ENCODE assay signal across 9 cellular contexts in the genomic region with DNA sequence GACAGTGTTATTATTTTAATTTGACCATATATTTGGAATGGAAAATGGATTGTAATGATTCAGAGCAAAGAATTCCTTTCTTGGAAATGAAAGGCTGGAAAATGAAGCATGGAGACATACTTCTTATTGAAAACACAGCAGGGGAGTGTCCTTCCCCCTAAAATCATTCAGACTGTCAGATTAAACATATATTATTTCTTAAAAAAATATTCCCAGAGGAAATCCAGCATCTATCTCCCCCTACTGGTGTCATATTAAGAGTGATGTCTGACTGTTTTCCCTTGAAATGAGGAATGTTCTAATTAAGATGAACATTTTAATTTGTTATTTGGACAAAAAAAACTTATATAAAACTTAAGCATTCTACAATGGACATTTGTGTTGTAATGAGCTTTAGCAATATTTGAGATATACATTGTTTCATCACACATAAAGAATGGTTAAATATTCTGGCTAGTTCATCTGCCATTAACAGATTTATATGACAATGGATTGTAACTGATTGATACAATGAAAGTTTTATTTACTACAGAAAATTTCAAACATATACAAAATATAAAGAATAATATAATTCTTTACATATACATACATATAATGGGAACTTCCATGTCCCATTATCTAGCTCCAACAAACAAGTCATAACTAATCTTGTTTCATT.
DNase-seq lines count a peak whose midpoint lies in the region; ATAC-seq and TF ChIP-seq lines count a peak whose summit lies in the region.
"Had no signal": no experiment of that assay in that cellular context is flagged by ENCODE, and none has a peak within 500 bp of the region (broad histone marks: within the 10 kb centered on the region; RNA-seq: fewer than 3 reads in every experiment).

No MANE protein-coding gene starts in this region.

- intact Hi-C loops in natural killer cell (cut with micrococcal nuclease), result loop anchor here (1.0 to 2.0 kb wide), 2 partner anchors 96 to 558 kb away; no protein-coding TSS in a partner anchor

- no peaks in the 10 kb centered on the region for H3K36me3 Mint-ChIP-seq in natural killer cell
- peaks cover 11% of the 10 kb centered on the region for H3K36me3 Mint-ChIP-seq in natural killer cell treated with Interleukin-12 subunit alpha and Interleukin-12 subunit beta and Interleukin-15 and Interleukin-18, amount 100 ng/mL, for 72 hours

- peaks cover 4 to 14% of the 10 kb centered on the region in 2 donors for H3K27me3 Mint-ChIP-seq in natural killer cell (ENCODE audit: low read depth in 2 of 2)
- peaks cover 0 to 2% of the 10 kb centered on the region in 2 donors for H3K27me3 Mint-ChIP-seq in natural killer cell treated with Interleukin-12 subunit alpha and Interleukin-12 subunit beta and Interleukin-15 and Interleukin-18, amount 100 ng/mL, for 72 hours

- H3K9me3 Mint-ChIP-seq in natural killer cell, result no peaks in the 10 kb centered on the region
- H3K9me3 Mint-ChIP-seq in natural killer cell treated with Interleukin-12 subunit alpha and Interleukin-12 subunit beta and Interleukin-15 and Interleukin-18, amount 100 ng/mL, for 72 hours, result peaks cover 2% of the 10 kb centered on the region

- in situ Hi-C loops in GM13976 (cut with MboI; ENCODE audit: low sequenced_read_pairs, unreplicated experiment), result loop anchor here (25.0 kb wide), 2 partner anchors 274 to 549 kb away; partner anchors contain the start of gene SPRY1

- TF ChIP-seq CTCF in natural killer cell (IDR thresholded peaks at IDR 0.05) (peak; percentile 65), WI38 (IDR thresholded peaks at IDR 0.05; ENCODE audit: low read depth, low read length) (peak; percentile 37; the same call in 1 of the 2 replicates), GM13976 (IDR thresholded peaks at IDR 0.05; ENCODE audit: borderline replicate concordance, control extremely low read depth, extremely low read depth, insufficient read depth, missing control alignments) (no peak)

- no peak for DNase-seq in natural killer cell
- no peak for DNase-seq in natural killer cell treated with Interleukin-12 subunit alpha and Interleukin-12 subunit beta and Interleukin-15 and Interleukin-18, amount 100 ng/mL, for 72 hours (ENCODE audit: low spot score)
- DNase-seq in inferior parietal cortex (ENCODE audit: extremely low spot score), result peak; percentile 25
- DNase-seq in 8988T, result no peak
- no peak for DNase-seq in GM13976 (ENCODE audit: low spot score)
- no peak for DNase-seq in activated effector memory CD4-positive, alpha-beta T cell treated with Interleukin-2 at 50 U/mL for 16 hours

- H3K4me3 ChIP-seq in WI38 (ENCODE audit: low read depth, low read length), result no peak overlapping the region

- no peak for ATAC-seq in natural killer cell
- no peak for ATAC-seq in natural killer cell treated with Interleukin-12 subunit alpha and Interleukin-12 subunit beta and Interleukin-15 and Interleukin-18, amount 100 ng/mL, for 72 hours
- no peak for ATAC-seq in HG03521 (IDR thresholded peaks at IDR 0.05; ENCODE audit: unreplicated experiment)

- H3K27ac Mint-ChIP-seq in natural killer cell, result no peak overlapping the region
- no peak overlapping the region for H3K27ac Mint-ChIP-seq in natural killer cell treated with Interleukin-12 subunit alpha and Interleukin-12 subunit beta and Interleukin-15 and Interleukin-18, amount 100 ng/mL, for 72 hours
- H3K27ac Mint-ChIP-seq: activated naive CD4-positive, alpha-beta T cell treated with anti-CD3 and anti-CD28 coated beads, Interleukin-2, amount 50 U/mL, for 24 hours had no signal

- H3K4me3 Mint-ChIP-seq in natural killer cell, result no peak overlapping the region
- H3K4me3 Mint-ChIP-seq in natural killer cell treated with Interleukin-12 subunit alpha and Interleukin-12 subunit beta and Interleukin-15 and Interleukin-18, amount 100 ng/mL, for 72 hours, result no peak overlapping the region
- H3K4me3 Mint-ChIP-seq: activated naive CD4-positive, alpha-beta T cell treated with anti-CD3 and anti-CD28 coated beads, Interleukin-2, amount 50 U/mL, for 24 hours had no signal

- H3K4me1 Mint-ChIP-seq in natural killer cell, result peaks cover 0 to 5% of the 10 kb centered on the region in 2 donors
- peaks cover 18 to 23% of the 10 kb centered on the region in 2 donors for H3K4me1 Mint-ChIP-seq in natural killer cell treated with Interleukin-12 subunit alpha and Interleukin-12 subunit beta and Interleukin-15 and Interleukin-18, amount 100 ng/mL, for 72 hours (ENCODE audit: low read depth in 2 of 2)
